In genomic region chr3:12964713-12965612, GRCh38 we compare ENCODE assay signal across 1 cellular context.
TF ChIP-seq lines count a peak whose summit lies in the region.

No MANE protein-coding gene starts in this region.

TF ChIP-seq in HepG2, 621 proteins besides CTCF, POLR2A, EP300 and RAD21 (continued from another document and continues in another):
- no peak for TF ChIP-seq KLF13 (CRISPR knock-in tag; IDR thresholded peaks at IDR 0.05)
- TF ChIP-seq BCLAF1 (IDR thresholded peaks at IDR 0.05): no peak
- no peak for TF ChIP-seq PCBP2 (optimal IDR thresholded peaks at IDR 0.05; ENCODE audit: low read depth, low read length, poor library complexity, severe bottlenecking)
- no peak for TF ChIP-seq CCAR2 (optimal IDR thresholded peaks at IDR 0.05; ENCODE audit: low read depth, low read length)
- peak; percentile 75 for TF ChIP-seq ZNF574 (CRISPR knock-in tag; IDR thresholded peaks at IDR 0.05)
- peak; percentile 38 to 64; a peak in 3 of 4 replicates for TF ChIP-seq HMGXB4 (CRISPR knock-in tag; IDR thresholded peaks at IDR 0.05; ENCODE audit: borderline replicate concordance in 1 of 2, low read depth in 1 of 2)
- TF ChIP-seq TMF1 (CRISPR knock-in tag; IDR thresholded peaks at IDR 0.05; ENCODE audit: low read depth): no peak
- TF ChIP-seq ZNF546 (CRISPR knock-in tag; conservative IDR thresholded peaks at IDR 0.05): no peak
- TF ChIP-seq E2F2 (CRISPR knock-in tag; IDR thresholded peaks at IDR 0.05; ENCODE audit: borderline replicate concordance): no peak
- TF ChIP-seq ZNF280B (CRISPR knock-in tag; IDR thresholded peaks at IDR 0.05; ENCODE audit: borderline replicate concordance): no peak
- peak; percentile 59; the same call in 1 of the 2 replicates for TF ChIP-seq ETV5 (CRISPR knock-in tag; IDR thresholded peaks at IDR 0.05; ENCODE audit: borderline replicate concordance)
- peak; percentile 86 for TF ChIP-seq CREM (IDR thresholded peaks at IDR 0.05)
- TF ChIP-seq CREM (CRISPR knock-in tag; IDR thresholded peaks at IDR 0.05): no peak
- no peak for TF ChIP-seq RARG (CRISPR knock-in tag; IDR thresholded peaks at IDR 0.05; ENCODE audit: low read depth)
- TF ChIP-seq ZNF577 (CRISPR knock-in tag; IDR thresholded peaks at IDR 0.05; ENCODE audit: borderline replicate concordance, low read depth): no peak
- TF ChIP-seq ZBTB46 (CRISPR knock-in tag; IDR thresholded peaks at IDR 0.05; ENCODE audit: borderline replicate concordance): no peak
- no peak for TF ChIP-seq ATRX (CRISPR knock-in tag; IDR thresholded peaks at IDR 0.05; ENCODE audit: borderline replicate concordance)
- TF ChIP-seq ARNTL (CRISPR knock-in tag; IDR thresholded peaks at IDR 0.05): no peak
- no peak; the same call in 1 of the 2 replicates for TF ChIP-seq ZMYM3 (CRISPR knock-in tag; IDR thresholded peaks at IDR 0.05)
- no peak for TF ChIP-seq SUZ12 (IDR thresholded peaks at IDR 0.05; ENCODE audit: low read depth, low read length)
- TF ChIP-seq ELF4 (CRISPR knock-in tag; IDR thresholded peaks at IDR 0.05; ENCODE audit: borderline replicate concordance): no peak
- no peak for TF ChIP-seq GABPA (IDR thresholded peaks at IDR 0.05; ENCODE audit: low read depth, low read length)
- TF ChIP-seq GABPA (CRISPR knock-in tag; IDR thresholded peaks at IDR 0.05; ENCODE audit: low read depth): 0 out of 2 replicates have a peak, but pooled peaks have one; percentile 19
- no peak for TF ChIP-seq POLR2AphosphoS2 (IDR thresholded peaks at IDR 0.05; ENCODE audit: low read depth, low read length)
- no peak for TF ChIP-seq ZNF652 (CRISPR knock-in tag; IDR thresholded peaks at IDR 0.05; ENCODE audit: borderline replicate concordance, low read depth)
- 0 out of 2 replicates have a peak, but pooled peaks have one; percentile 54 for TF ChIP-seq ZNF337 (CRISPR knock-in tag; IDR thresholded peaks at IDR 0.05; ENCODE audit: borderline replicate concordance, low read depth)
- peak; percentile 38; the same call in 1 of the 2 replicates for TF ChIP-seq TAF1 (CRISPR knock-in tag; IDR thresholded peaks at IDR 0.05)
- TF ChIP-seq BRF2 (CRISPR knock-in tag; IDR thresholded peaks at IDR 0.05): peak; percentile 64; the same call in 1 of the 2 replicates
- TF ChIP-seq BCL3 (CRISPR knock-in tag; IDR thresholded peaks at IDR 0.05): no peak
- peak; percentile 87; the same call in 1 of the 2 replicates for TF ChIP-seq SP140L (CRISPR knock-in tag; IDR thresholded peaks at IDR 0.05; ENCODE audit: borderline replicate concordance)
- peak; percentile 81 for TF ChIP-seq YEATS4 (CRISPR knock-in tag; IDR thresholded peaks at IDR 0.05; ENCODE audit: borderline replicate concordance)
- TF ChIP-seq ZNF101 (CRISPR knock-in tag; IDR thresholded peaks at IDR 0.05; ENCODE audit: borderline replicate concordance, low read depth): no peak
- TF ChIP-seq SP4 (CRISPR knock-in tag; IDR thresholded peaks at IDR 0.05): no peak; the same call in 1 of the 2 replicates
- no peak for TF ChIP-seq HMGA1 (CRISPR knock-in tag; conservative IDR thresholded peaks at IDR 0.05)
- peak; percentile 95 for TF ChIP-seq FOXO1 (CRISPR knock-in tag; IDR thresholded peaks at IDR 0.05)
- peak; percentile 73; the same call in 1 of the 2 replicates for TF ChIP-seq NR2F2 (IDR thresholded peaks at IDR 0.05; ENCODE audit: borderline replicate concordance, low read depth)
- TF ChIP-seq ZNF430 (CRISPR knock-in tag; IDR thresholded peaks at IDR 0.05): no peak; the same call in 1 of the 2 replicates
- TF ChIP-seq ZNF431 (CRISPR knock-in tag; IDR thresholded peaks at IDR 0.05; ENCODE audit: borderline replicate concordance, low read depth): no peak
- TF ChIP-seq HNRNPLL (IDR thresholded peaks at IDR 0.05; ENCODE audit: low read depth, low read length, poor library complexity, severe bottlenecking): no peak
- peak; percentile 58 for TF ChIP-seq KDM4B (CRISPR knock-in tag; IDR thresholded peaks at IDR 0.05)
- peak; percentile 54 for TF ChIP-seq ZFP91 (CRISPR knock-in tag; IDR thresholded peaks at IDR 0.05; ENCODE audit: borderline replicate concordance)
- no peak for TF ChIP-seq CREBL2 (CRISPR knock-in tag; IDR thresholded peaks at IDR 0.05; ENCODE audit: borderline replicate concordance)
- no peak; the same call in 1 of the 2 replicates for TF ChIP-seq ZNF639 (CRISPR knock-in tag; conservative IDR thresholded peaks at IDR 0.05)
- no peak for TF ChIP-seq SYNCRIP (IDR thresholded peaks at IDR 0.05; ENCODE audit: insufficient read depth, low read depth, low read length)
- TF ChIP-seq KLF16 (CRISPR knock-in tag; IDR thresholded peaks at IDR 0.05): peak in 1 of 2 experiments; percentile 85; a peak in 1 of 4 replicates
- TF ChIP-seq SNAI1 (CRISPR knock-in tag; IDR thresholded peaks at IDR 0.05; ENCODE audit: borderline replicate concordance): 0 out of 2 replicates have a peak, but pooled peaks have one; percentile 65
